Comparison of ENCODE assay signal across 20 cellular contexts in the genomic region with DNA sequence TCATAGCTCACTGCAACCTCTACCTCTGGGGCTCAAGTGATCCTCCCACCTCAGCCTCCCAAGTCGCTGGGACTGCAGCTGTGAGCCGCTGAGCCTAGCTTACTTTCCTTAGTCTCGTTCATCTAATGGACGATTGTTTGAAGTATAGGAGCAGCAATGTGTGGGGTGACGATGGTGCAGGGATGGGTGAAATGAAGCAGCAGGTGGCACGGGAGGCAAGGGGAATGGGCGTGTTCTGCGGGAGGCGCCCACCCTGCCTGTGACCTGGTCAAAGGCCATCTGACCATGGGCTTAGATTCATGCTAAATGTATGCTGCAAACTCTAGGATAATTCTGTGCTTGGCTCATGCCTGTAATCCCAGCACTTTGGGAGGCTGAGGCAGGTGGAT.
DNase-seq lines count a peak whose midpoint lies in the region; ATAC-seq and TF ChIP-seq lines count a peak whose summit lies in the region.
"Had no signal": no experiment of that assay in that cellular context is flagged by ENCODE, and none has a peak within 500 bp of the region (broad histone marks: within the 10 kb centered on the region; RNA-seq: fewer than 3 reads in every experiment).

No MANE protein-coding gene starts in this region.

- DNase-seq in activated CD8-positive, alpha-beta memory T cell treated with anti-CD3 and anti-CD28 coated beads, Interleukin-2, amount 50 U/mL, for 4 hours, result peak; percentile 1
- DNase-seq in activated CD8-positive, alpha-beta memory T cell treated with anti-CD3 and anti-CD28 coated beads, Interleukin-2, amount 10 ng/mL, durations not matched to agents 7 days and 5 days, result no peak
- peak; percentile 30 for DNase-seq in CD14-positive monocyte (ENCODE audit: low spot score)
- peak; percentile 7 for DNase-seq in left ventricle myocardium inferior
- DNase-seq in sciatic nerve (ENCODE audit: low spot score), result peak; percentile 26
- no peak for DNase-seq in cerebellar cortex (ENCODE audit: low spot score)
- DNase-seq in T-helper 9 cell, result no peak
- DNase-seq in NCI-H748 (lab: John Stamatoyannopoulos, UW; ENCODE audit: unreplicated experiment), result no peak
- DNase-seq: DND-41, GM23248, KG1, NCI-H1048, NCI-H1436 treated with DMSO at 0.1 percent for 48 hours, NCI-H2029 treated with DMSO at 0.1 percent for 48 hours, NCI-H2171 treated with DMSO at 0.1 percent for 48 hours, NCI-H446 treated with DMSO at 0.1 percent for 48 hours, NCI-H748 treated with DMSO at 0.1 percent for 48 hours had no signal

- H3K4me3 ChIP-seq in left ventricle myocardium inferior, result no peak overlapping the region
- H3K4me3 ChIP-seq: GM12878, GM23248 had no signal

- peaks cover 21% of the 10 kb centered on the region for H3K4me1 ChIP-seq in left ventricle myocardium inferior

- no peak overlapping the region for H3K27ac ChIP-seq in left ventricle myocardium inferior (replicated peaks)
- H3K27ac ChIP-seq: 22Rv1, GM23248, RWPE1 had no signal

- no peak overlapping the region for H3K27ac Mint-ChIP-seq in activated CD8-positive, alpha-beta memory T cell treated with anti-CD3 and anti-CD28 coated beads, Interleukin-2, amount 10 ng/mL, durations not matched to agents 7 days and 5 days
- peak overlapping the region in 1 of 7 donors; percentile 8 for H3K27ac Mint-ChIP-seq in CD14-positive monocyte

- TF ChIP-seq CTCF in CD14-positive monocyte (IDR thresholded peaks at IDR 0.05) (no peak), left ventricle myocardium inferior (IDR thresholded peaks at IDR 0.05; ENCODE audit: borderline replicate concordance) (no peak)

- CTCF ChIA-PET in activated CD8-positive, alpha-beta memory T cell treated with anti-CD3 and anti-CD28 coated beads, Interleukin-2, amount 10 ng/mL, durations not matched to agents 7 days and 5 days (lab: Charles Lee), result no interaction called here

- no peaks in the 10 kb centered on the region for H3K36me3 ChIP-seq in left ventricle myocardium inferior

- H3K4me1 Mint-ChIP-seq in activated CD8-positive, alpha-beta memory T cell treated with anti-CD3 and anti-CD28 coated beads, Interleukin-2, amount 10 ng/mL, durations not matched to agents 7 days and 5 days, result peaks cover 3% of the 10 kb centered on the region
- peaks cover 58% of the 10 kb centered on the region for H3K4me1 Mint-ChIP-seq in CD14-positive monocyte

- H3K27me3 Mint-ChIP-seq in activated CD8-positive, alpha-beta memory T cell treated with anti-CD3 and anti-CD28 coated beads, Interleukin-2, amount 10 ng/mL, durations not matched to agents 7 days and 5 days, result no peaks in the 10 kb centered on the region
- H3K27me3 Mint-ChIP-seq in CD14-positive monocyte (ENCODE audit: low read depth in 3 of 3), result no peaks in the 10 kb centered on the region

- H3K4me3 Mint-ChIP-seq in activated CD8-positive, alpha-beta memory T cell treated with anti-CD3 and anti-CD28 coated beads, Interleukin-2, amount 10 ng/mL, durations not matched to agents 7 days and 5 days, result no peak overlapping the region
- H3K4me3 Mint-ChIP-seq in CD14-positive monocyte, result no peak overlapping the region

- peaks cover 23% of the 10 kb centered on the region for H3K9me3 Mint-ChIP-seq in activated CD8-positive, alpha-beta memory T cell treated with anti-CD3 and anti-CD28 coated beads, Interleukin-2, amount 10 ng/mL, durations not matched to agents 7 days and 5 days (ENCODE audit: low read depth)
- peaks cover 0 to 25% (median 14%) of the 10 kb centered on the region in 7 donors for H3K9me3 Mint-ChIP-seq in CD14-positive monocyte

- H3K9me3 ChIP-seq in left ventricle myocardium inferior (replicated peaks), result peaks cover 25% of the 10 kb centered on the region

- no peaks in the 10 kb centered on the region for H3K27me3 ChIP-seq in left ventricle myocardium inferior (ENCODE audit: low read depth)

- ATAC-seq in activated CD8-positive, alpha-beta memory T cell treated with anti-CD3 and anti-CD28 coated beads, Interleukin-2, amount 10 ng/mL, durations not matched to agents 7 days and 5 days, result no peak
- no peak for ATAC-seq in sciatic nerve
- ATAC-seq: GM12878 had no signal

- H3K36me3 Mint-ChIP-seq in activated CD8-positive, alpha-beta memory T cell treated with anti-CD3 and anti-CD28 coated beads, Interleukin-2, amount 10 ng/mL, durations not matched to agents 7 days and 5 days, result peaks cover 21% of the 10 kb centered on the region
- peaks cover 8 to 11% of the 10 kb centered on the region in 2 donors for H3K36me3 Mint-ChIP-seq in CD14-positive monocyte

- intact Hi-C loops in CD14-positive monocyte (cut with micrococcal nuclease) (loop anchor here in 1 of 2 donors (5.0 kb wide), 1 partner anchor 90 kb away; no protein-coding TSS in a partner anchor), left ventricle myocardium inferior (cut with micrococcal nuclease) (no loop called here), sciatic nerve (cut with DNase I) (no loop called here)

Comparison
In these comparisons a context has a peak if more than half of its experiments do, and no peak if none do; other contexts are left out.
1. DNase-seq: peak in activated CD8-positive, alpha-beta memory T cell treated with anti-CD3 and anti-CD28 coated beads, Interleukin-2, amount 50 U/mL, for 4 hours (single experiment), CD14-positive monocyte (single experiment), left ventricle myocardium inferior (single experiment) and sciatic nerve (single experiment); none in activated CD8-positive, alpha-beta memory T cell treated with anti-CD3 and anti-CD28 coated beads, Interleukin-2, amount 10 ng/mL, durations not matched to agents 7 days and 5 days (single experiment), cerebellar cortex (single experiment), T-helper 9 cell (single experiment) and NCI-H748 (single experiment).